Comparison of ENCODE assay signal across 1 cellular context in the genomic region with DNA sequence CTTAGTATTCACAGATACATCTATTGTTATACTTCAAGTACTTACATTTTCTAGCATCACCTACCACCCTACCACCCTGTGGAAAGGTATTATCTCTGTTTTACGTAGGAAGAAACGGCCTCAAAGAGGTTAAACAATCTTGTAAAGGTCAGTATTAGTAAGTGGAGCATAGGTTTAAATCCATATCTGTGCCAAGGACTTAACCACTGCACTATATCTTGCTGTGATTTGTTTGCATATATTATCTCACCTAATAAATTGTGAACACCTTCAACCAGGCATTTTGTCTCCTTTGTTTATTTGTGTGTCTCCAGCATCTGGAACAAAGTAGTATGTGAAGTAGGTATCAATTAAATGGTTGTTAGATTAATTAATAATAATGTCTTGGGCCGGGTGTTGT.
TF ChIP-seq lines count a peak whose summit lies in the region.

No MANE protein-coding gene starts in this region.

TF ChIP-seq in WTC11, 78 proteins besides CTCF, POLR2A, EP300 and RAD21 (continued from another document):
- TF ChIP-seq, protein P1, sequence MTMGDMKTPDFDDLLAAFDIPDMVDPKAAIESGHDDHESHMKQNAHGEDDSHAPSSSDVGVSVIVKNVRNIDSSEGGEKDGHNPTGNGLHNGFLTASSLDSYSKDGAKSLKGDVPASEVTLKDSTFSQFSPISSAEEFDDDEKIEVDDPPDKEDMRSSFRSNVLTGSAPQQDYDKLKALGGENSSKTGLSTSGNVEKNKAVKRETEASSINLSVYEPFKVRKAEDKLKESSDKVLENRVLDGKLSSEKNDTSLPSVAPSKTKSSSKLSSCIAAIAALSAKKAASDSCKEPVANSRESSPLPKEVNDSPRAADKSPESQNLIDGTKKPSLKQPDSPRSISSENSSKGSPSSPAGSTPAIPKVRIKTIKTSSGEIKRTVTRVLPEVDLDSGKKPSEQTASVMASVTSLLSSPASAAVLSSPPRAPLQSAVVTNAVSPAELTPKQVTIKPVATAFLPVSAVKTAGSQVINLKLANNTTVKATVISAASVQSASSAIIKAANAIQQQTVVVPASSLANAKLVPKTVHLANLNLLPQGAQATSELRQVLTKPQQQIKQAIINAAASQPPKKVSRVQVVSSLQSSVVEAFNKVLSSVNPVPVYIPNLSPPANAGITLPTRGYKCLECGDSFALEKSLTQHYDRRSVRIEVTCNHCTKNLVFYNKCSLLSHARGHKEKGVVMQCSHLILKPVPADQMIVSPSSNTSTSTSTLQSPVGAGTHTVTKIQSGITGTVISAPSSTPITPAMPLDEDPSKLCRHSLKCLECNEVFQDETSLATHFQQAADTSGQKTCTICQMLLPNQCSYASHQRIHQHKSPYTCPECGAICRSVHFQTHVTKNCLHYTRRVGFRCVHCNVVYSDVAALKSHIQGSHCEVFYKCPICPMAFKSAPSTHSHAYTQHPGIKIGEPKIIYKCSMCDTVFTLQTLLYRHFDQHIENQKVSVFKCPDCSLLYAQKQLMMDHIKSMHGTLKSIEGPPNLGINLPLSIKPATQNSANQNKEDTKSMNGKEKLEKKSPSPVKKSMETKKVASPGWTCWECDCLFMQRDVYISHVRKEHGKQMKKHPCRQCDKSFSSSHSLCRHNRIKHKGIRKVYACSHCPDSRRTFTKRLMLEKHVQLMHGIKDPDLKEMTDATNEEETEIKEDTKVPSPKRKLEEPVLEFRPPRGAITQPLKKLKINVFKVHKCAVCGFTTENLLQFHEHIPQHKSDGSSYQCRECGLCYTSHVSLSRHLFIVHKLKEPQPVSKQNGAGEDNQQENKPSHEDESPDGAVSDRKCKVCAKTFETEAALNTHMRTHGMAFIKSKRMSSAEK (CRISPR knock-in tag; IDR thresholded peaks at IDR 0.05; ENCODE audit: borderline replicate concordance): no peak
- TF ChIP-seq SMAD4 (CRISPR knock-in tag; IDR thresholded peaks at IDR 0.05): no peak
- TF ChIP-seq, protein P2, sequence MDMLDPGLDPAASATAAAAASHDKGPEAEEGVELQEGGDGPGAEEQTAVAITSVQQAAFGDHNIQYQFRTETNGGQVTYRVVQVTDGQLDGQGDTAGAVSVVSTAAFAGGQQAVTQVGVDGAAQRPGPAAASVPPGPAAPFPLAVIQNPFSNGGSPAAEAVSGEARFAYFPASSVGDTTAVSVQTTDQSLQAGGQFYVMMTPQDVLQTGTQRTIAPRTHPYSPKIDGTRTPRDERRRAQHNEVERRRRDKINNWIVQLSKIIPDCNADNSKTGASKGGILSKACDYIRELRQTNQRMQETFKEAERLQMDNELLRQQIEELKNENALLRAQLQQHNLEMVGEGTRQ (CRISPR knock-in tag; IDR thresholded peaks at IDR 0.05): no peak
